ENCODE assay signal across 8 cellular contexts in genomic region chr12:23949212-23950010, GRCh38. TPM values are rescaled to one million over a fixed set of nuclear protein-coding genes. Genes with fewer than 3 reads are reported as not detected.
DNase-seq lines count a peak whose midpoint lies in the region; ATAC-seq and TF ChIP-seq lines count a peak whose summit lies in the region.

Gene SOX5, minus strand, starts transcription at chr12:23949670. Its CDS starts 69 bp downstream, at chr12:23949601.

- H3K36me3 ChIP-seq in BE2C (no peaks in the 10 kb centered on the region), lower lobe of right lung (no peaks in the 10 kb centered on the region)

- intact Hi-C loops in lower lobe of right lung (cut with DNase I), result no loop called here

- H3K4me1 ChIP-seq in BE2C, result no peaks in the 10 kb centered on the region
- no peaks in the 10 kb centered on the region for H3K4me1 ChIP-seq in lower lobe of right lung

- TF ChIP-seq CTCF in BE2C (IDR thresholded peaks at IDR 0.05; ENCODE audit: low read depth, low read length), result no peak
- no peak for TF ChIP-seq CTCF in lower lobe of right lung (IDR thresholded peaks at IDR 0.05)

- H3K27ac ChIP-seq in lower lobe of right lung, result no peak within 1 kb of the TSS

- H3K4me3 ChIP-seq in BE2C (ENCODE audit: low read depth, low read length), result peak within 1 kb of the TSS; percentile 48
- H3K4me3 ChIP-seq in lower lobe of right lung, result peak within 1 kb of the TSS; percentile 49

- no peak for DNase-seq in BE2C
- peak; percentile 42 for DNase-seq in NCI-H2227 (lab: John Stamatoyannopoulos, UW; ENCODE audit: unreplicated experiment)
- peak; percentile 81 for DNase-seq in ecto neural progenitor cell (ENCODE audit: low spot score)
- DNase-seq in lower lobe of right lung, result peak; percentile 46
- DNase-seq in ureter (ENCODE audit: low spot score), result no peak
- no peak for DNase-seq in kidney glomerular epithelial cell (lab: John Stamatoyannopoulos, UW)

- peak; percentile 91 to 92 for ATAC-seq in lower lobe of right lung
- no peak for ATAC-seq in HG02938 (IDR thresholded peaks at IDR 0.05; ENCODE audit: unreplicated experiment)
- ATAC-seq in HG03045 (IDR thresholded peaks at IDR 0.05; ENCODE audit: unreplicated experiment), result no peak

- H3K9me3 ChIP-seq in BE2C, result no peaks in the 10 kb centered on the region
- no peaks in the 10 kb centered on the region for H3K9me3 ChIP-seq in lower lobe of right lung

- H3K27me3 ChIP-seq in BE2C (peaks cover 7% of the 10 kb centered on the region), lower lobe of right lung (ENCODE audit: low read depth) (no peaks in the 10 kb centered on the region)

RNA-seq across cellular contexts. Expression of gene SOX5, which starts in this region (rescaled TPM):
- not detected for polyA plus RNA-seq in BE2C (2012; ENCODE audit: insufficient read depth, insufficient read length, low read depth)
- 14.0 TPM for total RNA-seq in lower lobe of right lung
- total RNA-seq in ureter, result 23.5 TPM

Comparison
In these comparisons a context has a peak if more than half of its experiments do, and no peak if none do; other contexts are left out.
1. DNase-seq: peak in NCI-H2227 (single experiment), ecto neural progenitor cell (single experiment) and lower lobe of right lung (single experiment); none in BE2C (single experiment), ureter (single experiment) and kidney glomerular epithelial cell (single experiment).
2. ATAC-seq: peak in lower lobe of right lung (2 of 2); none in HG02938 (single experiment) and HG03045 (single experiment).